Comparison of ENCODE assay signal across 24 cellular contexts in genomic region chr10:118017850-118018249, GRCh38. TPM values are rescaled to one million over a fixed set of nuclear protein-coding genes. Genes with fewer than 3 reads are reported as not detected.
DNase-seq lines count a peak whose midpoint lies in the region; ATAC-seq and TF ChIP-seq lines count a peak whose summit lies in the region.
"Had no signal": no experiment of that assay in that cellular context is flagged by ENCODE, and none has a peak within 500 bp of the region (broad histone marks: within the 10 kb centered on the region; RNA-seq: fewer than 3 reads in every experiment).

No MANE protein-coding gene starts in this region.

- ATAC-seq in WTC11 (peak; percentile 89), GM18505 (IDR thresholded peaks at IDR 0.05; ENCODE audit: unreplicated experiment) (no peak), GM19035 (IDR thresholded peaks at IDR 0.05; ENCODE audit: unreplicated experiment) (no peak), aorta (ENCODE audit: low FRiP score) (no peak)
- ATAC-seq: A549 had no signal

- CTCF ChIA-PET in WTC11 (lab: Charles Lee): interaction anchor here (0.5 to 0.7 kb wide), 2 partner anchors 24 to 65 kb away, joined by 3 read pairs; no protein-coding TSS in a partner anchor

- intact Hi-C loops in aorta (cut with DNase I): no loop called here

- H3K9me3 ChIP-seq in neuron (ENCODE audit: low read length): no peaks in the 10 kb centered on the region
- H3K9me3 ChIP-seq in aorta (ENCODE audit: control insufficient read depth, low read length): no peaks in the 10 kb centered on the region
- H3K9me3 ChIP-seq: A549, BE2C, left ventricle myocardium inferior, spleen had no signal

- H3K27ac Mint-ChIP-seq in WTC11: no peak overlapping the region
- H3K27ac Mint-ChIP-seq: activated CD4-positive, alpha-beta memory T cell treated with anti-CD3 and anti-CD28 coated beads for 36 hours had no signal

- H3K4me3 Mint-ChIP-seq in WTC11: no peak overlapping the region
- H3K4me3 Mint-ChIP-seq: activated CD4-positive, alpha-beta memory T cell treated with anti-CD3 and anti-CD28 coated beads for 36 hours; neural crest cell had no signal

- H3K36me3 Mint-ChIP-seq in WTC11: no peaks in the 10 kb centered on the region

- H3K27me3 ChIP-seq in neuron (ENCODE audit: insufficient read depth, low read length): no peaks in the 10 kb centered on the region
- H3K27me3 ChIP-seq in aorta (ENCODE audit: control insufficient read depth in 1 of 2, insufficient read depth in 2 of 2, low read length in 1 of 2): no peaks in the 10 kb centered on the region
- H3K27me3 ChIP-seq: BE2C, spleen had no signal

- no peak overlapping the region for H3K27ac ChIP-seq in aorta (ENCODE audit: low read depth in 1 of 2, low read length in 2 of 2)
- H3K27ac ChIP-seq: A549, coronary artery, GM23248, HL-60, left ventricle myocardium inferior, spleen had no signal

- no peak for TF ChIP-seq POLR2A in GM18505 (IDR thresholded peaks at IDR 0.05; ENCODE audit: borderline replicate concordance, extremely low read depth, insufficient read depth, insufficient read length)

- peaks cover 27% of the 10 kb centered on the region for H3K4me1 Mint-ChIP-seq in WTC11

- no peaks in the 10 kb centered on the region for H3K36me3 ChIP-seq in neuron (ENCODE audit: insufficient read depth, low read length)
- H3K36me3 ChIP-seq in aorta (ENCODE audit: control insufficient read depth in 1 of 2, insufficient read depth in 2 of 2, low read length in 1 of 2): peaks cover 2% of the 10 kb centered on the region in 2 donors
- H3K36me3 ChIP-seq: BE2C had no signal

- H3K4me3 ChIP-seq in neuron (ENCODE audit: low read length) (peak overlapping the region; percentile 12), aorta (ENCODE audit: low read length in 2 of 2) (no peak overlapping the region)
- H3K4me3 ChIP-seq: A549, coronary artery, GM23248, left ventricle myocardium inferior, spleen had no signal

- POLR2A ChIA-PET in WTC11 (lab: Charles Lee): no interaction called here

- 89 to 94% methylated on average over 5 of the region's 5 CpGs for WGBS in aorta, 2 donors

- peak; percentile 62 for DNase-seq in ELF-1 (ENCODE audit: low read depth, low spot score)
- DNase-seq in WTC11 (ENCODE audit: low spot score): peak; percentile 33
- DNase-seq in iPS-NIHi7 (ENCODE audit: extremely low spot score): peak; percentile 44
- DNase-seq in aorta: no peak
- no peak for DNase-seq in T1000 (lab: John Stamatoyannopoulos, UW)
- DNase-seq: activated CD4-positive, alpha-beta memory T cell treated with anti-CD3 and anti-CD28 coated beads for 36 hours; activated CD4-positive, CD25-positive, alpha-beta regulatory T cell; activated effector memory CD4-positive, alpha-beta T cell treated with anti-CD3 and anti-CD28 coated beads, Interleukin-2, amount 50 U/mL, for 16 hours; BE2C; GM23248; left ventricle myocardium inferior; NCI-H1105 treated with DMSO at 0.1 percent for 48 hours; NCI-H526 treated with DMSO at 0.1 percent for 48 hours; spleen; stimulated activated CD4-positive, alpha-beta T cell treated with anti-CD3 and anti-CD28 coated beads, Interleukin-4, amount 100 ng/mL, for 1 hour; stimulated activated naive CD4-positive, alpha-beta T cell; T-helper 9 cell had no signal

- no peaks in the 10 kb centered on the region for H3K27me3 Mint-ChIP-seq in WTC11 (ENCODE audit: low read depth)
- H3K27me3 Mint-ChIP-seq: activated CD4-positive, alpha-beta memory T cell treated with anti-CD3 and anti-CD28 coated beads for 36 hours had no signal

- no peak overlapping the region for H2AFZ ChIP-seq in neuron (ENCODE audit: low read depth, low read length)
- H2AFZ ChIP-seq: GM23248 had no signal

- H3K4me1 ChIP-seq in neuron (ENCODE audit: insufficient read depth, low read length): peaks cover 16% of the 10 kb centered on the region
- peaks cover 0 to 1% of the 10 kb centered on the region in 2 donors for H3K4me1 ChIP-seq in aorta (ENCODE audit: control insufficient read depth in 1 of 2, insufficient read depth in 2 of 2, low read length in 2 of 2)
- H3K4me1 ChIP-seq: A549, BE2C, left ventricle myocardium inferior, spleen had no signal

- no peak for TF ChIP-seq CTCF in WTC11 (IDR thresholded peaks at IDR 0.05)

- no peaks in the 10 kb centered on the region for H3K9me3 Mint-ChIP-seq in WTC11
- H3K9me3 Mint-ChIP-seq: activated CD4-positive, alpha-beta memory T cell treated with anti-CD3 and anti-CD28 coated beads for 36 hours; neural crest cell had no signal

TF ChIP-seq in WTC11, 78 proteins besides CTCF, POLR2A, EP300 and RAD21 (continues in another document):
- TF ChIP-seq ZNF121 (CRISPR knock-in tag; IDR thresholded peaks at IDR 0.05) (no peak), STAT6 (CRISPR knock-in tag; conservative IDR thresholded peaks at IDR 0.05; ENCODE audit: low read depth) (no peak), ZNF423 (CRISPR knock-in tag; IDR thresholded peaks at IDR 0.05) (no peak), FOXJ3 (CRISPR knock-in tag; IDR thresholded peaks at IDR 0.05; ENCODE audit: borderline replicate concordance) (no peak), ZBTB21 (CRISPR knock-in tag; IDR thresholded peaks at IDR 0.05; ENCODE audit: borderline replicate concordance) (no peak), NFYB (CRISPR knock-in tag; conservative IDR thresholded peaks at IDR 0.05; ENCODE audit: low read depth) (no peak), SOX15 (CRISPR knock-in tag; IDR thresholded peaks at IDR 0.05) (no peak), PRDM15 (CRISPR knock-in tag; IDR thresholded peaks at IDR 0.05) (no peak), PRRX2 (CRISPR knock-in tag; IDR thresholded peaks at IDR 0.05) (no peak)
- TF ChIP-seq, protein P1, sequence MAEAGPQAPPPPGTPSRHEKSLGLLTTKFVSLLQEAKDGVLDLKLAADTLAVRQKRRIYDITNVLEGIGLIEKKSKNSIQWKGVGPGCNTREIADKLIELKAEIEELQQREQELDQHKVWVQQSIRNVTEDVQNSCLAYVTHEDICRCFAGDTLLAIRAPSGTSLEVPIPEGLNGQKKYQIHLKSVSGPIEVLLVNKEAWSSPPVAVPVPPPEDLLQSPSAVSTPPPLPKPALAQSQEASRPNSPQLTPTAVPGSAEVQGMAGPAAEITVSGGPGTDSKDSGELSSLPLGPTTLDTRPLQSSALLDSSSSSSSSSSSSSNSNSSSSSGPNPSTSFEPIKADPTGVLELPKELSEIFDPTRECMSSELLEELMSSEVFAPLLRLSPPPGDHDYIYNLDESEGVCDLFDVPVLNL (CRISPR knock-in tag; IDR thresholded peaks at IDR 0.05; ENCODE audit: borderline replicate concordance, low read depth): no peak
- TF ChIP-seq, protein P2, sequence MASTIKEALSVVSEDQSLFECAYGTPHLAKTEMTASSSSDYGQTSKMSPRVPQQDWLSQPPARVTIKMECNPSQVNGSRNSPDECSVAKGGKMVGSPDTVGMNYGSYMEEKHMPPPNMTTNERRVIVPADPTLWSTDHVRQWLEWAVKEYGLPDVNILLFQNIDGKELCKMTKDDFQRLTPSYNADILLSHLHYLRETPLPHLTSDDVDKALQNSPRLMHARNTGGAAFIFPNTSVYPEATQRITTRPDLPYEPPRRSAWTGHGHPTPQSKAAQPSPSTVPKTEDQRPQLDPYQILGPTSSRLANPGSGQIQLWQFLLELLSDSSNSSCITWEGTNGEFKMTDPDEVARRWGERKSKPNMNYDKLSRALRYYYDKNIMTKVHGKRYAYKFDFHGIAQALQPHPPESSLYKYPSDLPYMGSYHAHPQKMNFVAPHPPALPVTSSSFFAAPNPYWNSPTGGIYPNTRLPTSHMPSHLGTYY (CRISPR knock-in tag; IDR thresholded peaks at IDR 0.05): no peak

RNA-seq across cellular contexts. Expression of gene RAB11FIP2, which starts 28.9 kb away (rescaled TPM):
- 11.2 to 12.2 TPM (median 11.6 TPM) in 3 replicates for total RNA-seq in WTC11 (2021)
- 10 to 100 TPM; 24.7 to 25.1 TPM for total RNA-seq in aorta
- polyA plus RNA-seq in aorta: 1 to 10 TPM; 5.4 to 8.2 TPM

Comparison
In these comparisons a context has a peak if more than half of its experiments do, and no peak if none do; other contexts are left out.
1. DNase-seq: peak in ELF-1 (single experiment), WTC11 (single experiment) and iPS-NIHi7 (single experiment); none in aorta (0 of 2) and T1000 (single experiment).